9 cellular contexts compared by ENCODE assay signal in genomic region chr2:218781691-218782528, GRCh38. TPM values are rescaled to one million over a fixed set of nuclear protein-coding genes. Genes with fewer than 3 reads are reported as not detected.
DNase-seq lines count a peak whose midpoint lies in the region; ATAC-seq and TF ChIP-seq lines count a peak whose summit lies in the region.
"Had no signal": no experiment of that assay in that cellular context is flagged by ENCODE, and none has a peak within 500 bp of the region (broad histone marks: within the 10 kb centered on the region; RNA-seq: fewer than 3 reads in every experiment).

TSS of gene CYP27A1 (plus strand) at chr2:218782147. CDS start at chr2:218782183, 36 bp downstream.

- TF ChIP-seq CTCF in MCF 10A (IDR thresholded peaks at IDR 0.05; ENCODE audit: unreplicated experiment) = no peak
- no peak for TF ChIP-seq CTCF in cardiac fibroblast (IDR thresholded peaks at IDR 0.05; ENCODE audit: low read depth, low read length)

- H3K27me3 ChIP-seq in skeletal muscle tissue (ENCODE audit: control insufficient read depth in 3 of 3, insufficient read depth in 3 of 3, low read length in 3 of 3) = no peaks in the 10 kb centered on the region

- DNase-seq in T47D (ENCODE audit: low read depth in 1 of 2, low spot score in 1 of 2) (peak; percentile 16 to 46), MCF 10A (ENCODE audit: unreplicated experiment) (no peak), cardiac fibroblast (ENCODE audit: low read depth in 2 of 2) (peak; percentile 16 to 32), islet precursor cell (peak; percentile 76), SK-N-DZ (ENCODE audit: low spot score) (no peak)

- H3K9ac ChIP-seq in skeletal muscle tissue (ENCODE audit: low read depth in 1 of 3, low read length in 3 of 3) = peak within 1 kb of the TSS; percentile 85 to 94 (median 91)

- intact Hi-C loops in MCF 10A (cut with micrococcal nuclease) = no loop called here

- H3K27ac ChIP-seq in skeletal muscle tissue (ENCODE audit: low read depth, low read length) = peak within 1 kb of the TSS; percentile 81

- H3K36me3 Mint-ChIP-seq in MCF 10A (ENCODE audit: insufficient read depth, unreplicated experiment) = no peaks in the 10 kb centered on the region

- H3K36me3 ChIP-seq in skeletal muscle tissue (ENCODE audit: control insufficient read depth in 3 of 3, insufficient read depth in 3 of 3, low read length in 3 of 3) = no peaks in the 10 kb centered on the region

- H3K4me3 Mint-ChIP-seq in MCF 10A (ENCODE audit: unreplicated experiment) = no peak within 1 kb of the TSS

- H3K4me1 Mint-ChIP-seq in MCF 10A (ENCODE audit: insufficient read depth, unreplicated experiment) = no peaks in the 10 kb centered on the region

- BruUV-seq in MCF 10A (replicated peaks; lab: Mats Ljungman, UMichigan) = no TSS peak

- POLR2A ChIA-PET in MCF 10A (lab: Yijun Ruan, JAX) = interaction anchor here (1.0 kb wide), 1 partner anchor 8 kb away, joined by 3 read pairs; no protein-coding TSS in a partner anchor

- H3K27me3 Mint-ChIP-seq in MCF 10A (ENCODE audit: insufficient read depth, unreplicated experiment) = no peaks in the 10 kb centered on the region

- in situ Hi-C loops in T47D (cut with HindIII; ENCODE audit: low pct_unique_long_range_greater_than_20kb, low sequenced_read_pairs) = no loop called here

- H3K4me3 ChIP-seq in cardiac fibroblast (replicated peaks in 1 of 2; ENCODE audit: low read depth in 2 of 2, low read length in 2 of 2) (peak within 1 kb of the TSS; percentile 49 to 50), skeletal muscle tissue (ENCODE audit: low read length in 3 of 3) (peak within 1 kb of the TSS; percentile 88 to 93 (median 89))

- H3K9me3 ChIP-seq in skeletal muscle tissue (ENCODE audit: control insufficient read depth in 3 of 3, low read length in 3 of 3) = no peaks in the 10 kb centered on the region

- no peak for ATAC-seq in GM19467 (IDR thresholded peaks at IDR 0.05; ENCODE audit: unreplicated experiment)
- ATAC-seq in GM21367 (IDR thresholded peaks at IDR 0.05; ENCODE audit: unreplicated experiment) = no peak

- H3K9me3 Mint-ChIP-seq in MCF 10A (ENCODE audit: unreplicated experiment) = peaks cover 7% of the 10 kb centered on the region

- no peak within 1 kb of the TSS for H3K27ac Mint-ChIP-seq in MCF 10A (ENCODE audit: low read depth, unreplicated experiment)

- peaks cover 12 to 25% (median 16%) of the 10 kb centered on the region in 3 donors for H3K4me1 ChIP-seq in skeletal muscle tissue (ENCODE audit: control insufficient read depth in 3 of 3, insufficient read depth in 3 of 3, low read length in 3 of 3)

- CTCF ChIA-PET in MCF 10A (lab: Yijun Ruan, JAX) = no interaction called here

RNA-seq across cellular contexts. Expression of gene CYP27A1, which starts in this region (rescaled TPM):
- total RNA-seq in MCF 10A (2022) = 0.12 TPM in 1 of 2 replicates, not detected in the other
- 17.7 TPM for total RNA-seq in skeletal muscle tissue
- polyA plus RNA-seq in SK-N-DZ (2014; cell fraction: cytosol; rRNA removed) = 0.48 TPM in 1 of 2 replicates, not detected in the other
- polyA plus RNA-seq in SK-N-DZ (2014; cell fraction: nucleus; rRNA removed) = 0.30 and 0.49 TPM in 2 replicates
- total RNA-seq: activated CD8-positive, alpha-beta memory T cell treated with anti-CD3 and anti-CD28 coated beads for 36 hours had no signal

Comparison
In these comparisons a context has a peak if more than half of its experiments do, and no peak if none do; other contexts are left out.
1. RNA of gene CYP27A1 (total RNA-seq): 17.7 TPM in skeletal muscle tissue (single experiment); 0.12 TPM in MCF 10A; every median in the first group is over 10 times any median in the second.
2. DNase-seq: peak in T47D (2 of 2), cardiac fibroblast (2 of 2) and islet precursor cell (single experiment); none in MCF 10A (single experiment) and SK-N-DZ (single experiment).